In genomic region chr7:155184923-155185322, GRCh38 we compare ENCODE assay signal across 19 cellular contexts.
"Had no signal": no experiment of that assay in that cellular context is flagged by ENCODE, and none has a peak within 500 bp of the region (broad histone marks: within the 10 kb centered on the region; RNA-seq: fewer than 3 reads in every experiment).

No MANE protein-coding gene starts in this region.

- ATAC-seq: stimulated activated naive B cell treated with anti-CD40 and anti-IgM and Interleukin-4, amounts not matched to agents 10 μg/mL and 1 μg/mL and 100 μg/mL, for 72 hours; stimulated activated naive CD8-positive, alpha-beta T cell treated with anti-CD3 and anti-CD28 coated beads, Interleukin-15, amount 100 ng/mL, for 72 hours; upper lobe of right lung had no signal

- H3K4me3 Mint-ChIP-seq: naive B cell; nephron; stimulated activated naive B cell treated with anti-CD40 and anti-IgM and Interleukin-4, amounts not matched to agents 10 μg/mL and 1 μg/mL and 100 μg/mL, for 72 hours; stimulated activated naive CD8-positive, alpha-beta T cell treated with anti-CD3 and anti-CD28 coated beads, Interleukin-15, amount 100 ng/mL, for 72 hours had no signal

- H3K27ac ChIP-seq: coronary artery, hepatocyte, neutrophil, sigmoid colon, skin epidermis, testis, tibial nerve, upper lobe of right lung had no signal

- H3K27me3 ChIP-seq: hepatocyte, neutrophil, testis, tibial nerve, upper lobe of right lung had no signal

- H3K36me3 ChIP-seq: neutrophil, sigmoid colon, tibial nerve, upper lobe of right lung had no signal

- H2AFZ ChIP-seq: hepatocyte had no signal

- H3K9me3 ChIP-seq: testis had no signal

- DNase-seq: effector CD4-positive, alpha-beta T cell; foreskin melanocyte; kidney glomerular epithelial cell; mesendoderm; naive B cell; posterior cingulate gyrus; sigmoid colon; stimulated activated CD4-positive, alpha-beta T cell treated with anti-CD3 and anti-CD28 coated beads, Interleukin-2, amount 100 ng/mL, for 24 hours; stimulated activated CD4-positive, alpha-beta T cell treated with anti-CD3 and anti-CD28 coated beads, Interleukin-4, amount 100 ng/mL, for 4 hours; stimulated activated naive B cell treated with anti-CD40 and anti-IgM and Interleukin-4, amounts not matched to agents 10 μg/mL and 1 μg/mL and 100 μg/mL, for 72 hours; stimulated activated naive CD8-positive, alpha-beta T cell treated with anti-CD3 and anti-CD28 coated beads, Interleukin-15, amount 100 ng/mL, for 72 hours; testis; upper lobe of right lung had no signal

- H3K79me2 ChIP-seq: hepatocyte had no signal

- H3K27ac Mint-ChIP-seq: naive B cell; nephron; stimulated activated naive B cell treated with anti-CD40 and anti-IgM and Interleukin-4, amounts not matched to agents 10 μg/mL and 1 μg/mL and 100 μg/mL, for 72 hours; stimulated activated naive CD8-positive, alpha-beta T cell treated with anti-CD3 and anti-CD28 coated beads, Interleukin-15, amount 100 ng/mL, for 72 hours had no signal

- H3K4me1 ChIP-seq: sigmoid colon, testis, tibial nerve, upper lobe of right lung had no signal

- H3K4me1 Mint-ChIP-seq: naive B cell, nephron had no signal

- H3K4me2 ChIP-seq: hepatocyte had no signal

- H3K4me3 ChIP-seq: coronary artery, hepatocyte, sigmoid colon, skin epidermis, testis, tibial nerve, upper lobe of right lung had no signal
